ENCODE assay signal across 22 cellular contexts in the genomic region with DNA sequence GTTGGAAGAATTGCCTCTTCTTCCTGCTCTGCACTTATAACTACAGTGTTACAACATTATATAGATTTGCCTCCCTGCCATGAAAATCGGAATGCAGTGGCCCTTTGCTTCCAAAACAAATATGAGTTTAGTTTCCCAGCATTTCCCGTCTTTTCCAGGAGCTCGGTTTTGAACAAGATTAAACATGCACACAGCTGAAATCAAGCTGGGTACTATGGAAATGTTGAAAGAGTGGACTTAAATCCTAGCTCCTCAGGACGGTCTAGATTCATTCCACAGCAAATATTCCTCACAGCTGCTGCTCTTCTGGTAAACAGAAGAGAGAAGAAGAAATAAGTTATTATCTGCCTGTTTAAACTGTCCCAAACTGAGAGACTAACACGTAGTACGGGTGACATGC.
DNase-seq lines count a peak whose midpoint lies in the region; ATAC-seq and TF ChIP-seq lines count a peak whose summit lies in the region.
"Had no signal": no experiment of that assay in that cellular context is flagged by ENCODE, and none has a peak within 500 bp of the region (broad histone marks: within the 10 kb centered on the region; RNA-seq: fewer than 3 reads in every experiment).

No MANE protein-coding gene starts in this region.

- H2BK120ac ChIP-seq in IMR-90 (ENCODE audit: low read depth, low read length) = no peak overlapping the region

- no CpG with 5 or more reads among the region's 6 CpGs for WGBS in IMR-90 (ENCODE audit: extremely low coverage in 2 of 2, insufficient read length in 1 of 2), 2 experiments

- H3K9me3 Mint-ChIP-seq in immature natural killer cell = no peaks in the 10 kb centered on the region
- H3K9me3 Mint-ChIP-seq in WTC11 = peaks cover 9% of the 10 kb centered on the region
- H3K9me3 Mint-ChIP-seq: activated naive CD4-positive, alpha-beta T cell treated with anti-CD3 and anti-CD28 coated beads for 36 hours; CD8-positive, alpha-beta memory T cell had no signal

- H3K23ac ChIP-seq in IMR-90 (ENCODE audit: low read depth, low read length) = no peak overlapping the region

- DNase-seq in IMR-90 (no peak), choroid plexus epithelial cell (ENCODE audit: low read depth) (peak; percentile 39), immature natural killer cell (no peak), thoracic aorta (ENCODE audit: low spot score) (no peak), DMS53 treated with DMSO at 0.1 percent for 48 hours (lab: John Stamatoyannopoulos, UW; ENCODE audit: unreplicated experiment) (no peak), WTC11 (ENCODE audit: low spot score) (no peak)
- DNase-seq: activated naive CD4-positive, alpha-beta T cell treated with anti-CD3 and anti-CD28 coated beads for 36 hours; activated T-cell treated with anti-CD3 and anti-CD28 coated beads, Interleukin-2, amount 50 U/mL, for 48 hours; CD8-positive, alpha-beta memory T cell; central memory CD4-positive, alpha-beta T cell; DMS53; H7; heart right ventricle; NCI-H1105 treated with DMSO at 0.1 percent for 48 hours; NCI-H2081 treated with DMSO at 0.1 percent for 48 hours; retina; RPMI8226; stimulated activated CD4-positive, alpha-beta T cell treated with anti-CD3 and anti-CD28 coated beads, Interleukin-15, amount 100 ng/mL, for 24 hours; testis had no signal

- no peak overlapping the region for H3K4me3 ChIP-seq in IMR-90 (ENCODE audit: insufficient read depth, low read depth, low read length)
- H3K4me3 ChIP-seq in choroid plexus epithelial cell (ENCODE audit: low read depth, low read length) = no peak overlapping the region
- H3K4me3 ChIP-seq in thoracic aorta = peak overlapping the region; percentile 24
- H3K4me3 ChIP-seq: heart right ventricle, testis had no signal

- intact Hi-C loops in IMR-90 (cut with micrococcal nuclease) = loop anchor here (5.0 kb wide), 1 partner anchor 40 kb away; no protein-coding TSS in a partner anchor

- peak overlapping the region; percentile 35; the same call in 1 of the 2 replicates for H3K18ac ChIP-seq in IMR-90 (ENCODE audit: low read depth, low read length)

- no peak overlapping the region for H2AFZ ChIP-seq in IMR-90 (replicated peaks; ENCODE audit: low read length, poor library complexity)

- TF ChIP-seq RAD21 in IMR-90 (IDR thresholded peaks at IDR 0.05; ENCODE audit: low read length) = no peak

- H3K4me2 ChIP-seq in IMR-90 (ENCODE audit: low read depth, low read length) = peak overlapping the region; percentile 59; the same call in 1 of the 2 replicates

- H2AK9ac ChIP-seq in IMR-90 (replicated peaks; ENCODE audit: low read depth, low read length, poor library complexity) = no peak overlapping the region

- H2BK5ac ChIP-seq in IMR-90 (ENCODE audit: low read depth, low read length, poor library complexity, severe bottlenecking) = no peak overlapping the region

- no peak overlapping the region for H4K91ac ChIP-seq in IMR-90 (ENCODE audit: insufficient read depth, low read depth, low read length)

- H3K27ac Mint-ChIP-seq in immature natural killer cell (peak overlapping the region; percentile 60 to 93 (median 81)), WTC11 (no peak overlapping the region)
- H3K27ac Mint-ChIP-seq: activated naive CD4-positive, alpha-beta T cell treated with anti-CD3 and anti-CD28 coated beads for 36 hours had no signal

- no peak for TF ChIP-seq CTCF in IMR-90 (conservative IDR thresholded peaks at IDR 0.05; ENCODE audit: low read depth, low read length)
- TF ChIP-seq CTCF in choroid plexus epithelial cell (conservative IDR thresholded peaks at IDR 0.05; ENCODE audit: low read depth, low read length) = no peak
- TF ChIP-seq CTCF in thoracic aorta (IDR thresholded peaks at IDR 0.05) = no peak
- TF ChIP-seq CTCF in WTC11 (IDR thresholded peaks at IDR 0.05) = no peak

- no TSS peak for BruUV-seq in IMR-90 (replicated peaks; lab: Mats Ljungman, UMichigan)

- no peak overlapping the region; the same call in 1 of the 2 replicates for H3K14ac ChIP-seq in IMR-90 (replicated peaks; ENCODE audit: low read depth, low read length)

- H2BK15ac ChIP-seq in IMR-90 (ENCODE audit: low read depth, low read length) = no peak overlapping the region

- no peak overlapping the region for H4K8ac ChIP-seq in IMR-90 (ENCODE audit: low read depth in 2 of 2, low read length in 2 of 2)

- peaks cover 0 to 2% (median 0%) of the 10 kb centered on the region in 3 donors for H3K27me3 Mint-ChIP-seq in immature natural killer cell (ENCODE audit: low read depth in 3 of 3)
- no peaks in the 10 kb centered on the region for H3K27me3 Mint-ChIP-seq in WTC11 (ENCODE audit: low read depth)
- H3K27me3 Mint-ChIP-seq: CD8-positive, alpha-beta memory T cell had no signal

- no peaks in the 10 kb centered on the region for H3K36me3 ChIP-seq in IMR-90 (ENCODE audit: control insufficient read depth, insufficient read depth, low read length)
- H3K36me3 ChIP-seq in thoracic aorta = no peaks in the 10 kb centered on the region
- H3K36me3 ChIP-seq: heart right ventricle had no signal

- H3K36me3 Mint-ChIP-seq in immature natural killer cell (peaks cover 0 to 4% (median 0%) of the 10 kb centered on the region in 3 donors), WTC11 (peaks cover 5% of the 10 kb centered on the region)

- no peak for TF ChIP-seq POLR2A in IMR-90 (IDR thresholded peaks at IDR 0.05; ENCODE audit: low read depth, low read length)

- H3K27me3 ChIP-seq in IMR-90 (ENCODE audit: control insufficient read depth, insufficient read depth, low read length) (no peaks in the 10 kb centered on the region), thoracic aorta (replicated peaks; ENCODE audit: insufficient read depth) (no peaks in the 10 kb centered on the region)
- H3K27me3 ChIP-seq: heart right ventricle, testis had no signal

- CTCF ChIA-PET in IMR-90 (lab: Yijun Ruan, JAX) (interaction anchor here (0.6 to 1.1 kb wide), 2 partner anchors 17 to 173 kb away, joined by 3 read pairs; no protein-coding TSS in a partner anchor), WTC11 (lab: Charles Lee) (no interaction called here)

- H3K4me1 ChIP-seq in IMR-90 (ENCODE audit: control insufficient read depth, insufficient read depth, low read length) (no peaks in the 10 kb centered on the region), thoracic aorta (ENCODE audit: control insufficient read depth in 1 of 2, low read depth in 2 of 2) (peaks cover 21 to 71% of the 10 kb centered on the region in 2 donors)
- H3K4me1 ChIP-seq: testis had no signal

- H3K79me1 ChIP-seq in IMR-90 (ENCODE audit: low read depth in 1 of 2, low read length in 2 of 2) = no peaks in the 10 kb centered on the region

- H3K56ac ChIP-seq in IMR-90 (ENCODE audit: extremely low read depth, insufficient read depth, low read length) = no peak overlapping the region

- ATAC-seq in IMR-90 (ENCODE audit: low read depth) (no peak), thoracic aorta (ENCODE audit: insufficient number of reproducible peaks, low FRiP score, low read depth) (no peak), WTC11 (no peak), GM18861 (IDR thresholded peaks at IDR 0.05; ENCODE audit: unreplicated experiment) (no peak)
- ATAC-seq: activated CD4-positive, CD25-positive, alpha-beta regulatory T cell treated with anti-CD3 and anti-CD28 coated beads, Interleukin-2, amount 50 U/mL, for 24 hours; esophagus mucosa; heart right ventricle had no signal

- peaks cover 54 to 70% of the 10 kb centered on the region in 2 donors for H3K4me1 Mint-ChIP-seq in immature natural killer cell
- H3K4me1 Mint-ChIP-seq in WTC11 = peaks cover 26% of the 10 kb centered on the region

- H3K4ac ChIP-seq in IMR-90 (ENCODE audit: low read depth, low read length) = no peak overlapping the region

- H3K4me3 Mint-ChIP-seq in immature natural killer cell (peak overlapping the region in 1 of 5 donors; percentile 11), WTC11 (no peak overlapping the region)
- H3K4me3 Mint-ChIP-seq: activated naive CD4-positive, alpha-beta T cell treated with anti-CD3 and anti-CD28 coated beads for 36 hours had no signal

- H4K5ac ChIP-seq in IMR-90 (ENCODE audit: low read depth, low read length) = no peak overlapping the region

- no peak overlapping the region for H2BK20ac ChIP-seq in IMR-90 (ENCODE audit: low read depth, low read length)

- H3K9me1 ChIP-seq in IMR-90 (ENCODE audit: insufficient read depth, low read length) = no peaks in the 10 kb centered on the region

- POLR2A ChIA-PET in IMR-90 (lab: Charles Lee; ENCODE audit: unreplicated experiment) (no interaction called here), WTC11 (lab: Charles Lee) (no interaction called here)

- dilution Hi-C loops in IMR-90 (cut with HindIII; ENCODE audit: low sequenced_read_pairs, unreplicated experiment) = no loop called here

- in situ Hi-C loops in IMR-90 (cut with MboI; ENCODE audit: low sequenced_read_pairs) = no loop called here

- H4K20me1 ChIP-seq in IMR-90 (ENCODE audit: insufficient read depth, low read length) = no peaks in the 10 kb centered on the region

- H3K9me3 ChIP-seq in IMR-90 (ENCODE audit: control insufficient read depth, insufficient read depth, low read length) (peaks cover 3% of the 10 kb centered on the region; the same call in 1 of the 2 replicates), thoracic aorta (no peaks in the 10 kb centered on the region)
- H3K9me3 ChIP-seq: heart right ventricle, testis had no signal

- H3K27ac ChIP-seq in IMR-90 (ENCODE audit: insufficient read depth, low read length) = no peak overlapping the region
- H3K27ac ChIP-seq in thoracic aorta = peak overlapping the region; percentile 61 to 63
- H3K27ac ChIP-seq: heart right ventricle, testis had no signal

- no peak overlapping the region for H2AK5ac ChIP-seq in IMR-90 (ENCODE audit: low read depth, low read length)

- no peak overlapping the region for H3K9ac ChIP-seq in IMR-90 (ENCODE audit: low read depth, low read length)

TF ChIP-seq in IMR-90, 13 proteins besides CTCF, POLR2A, EP300 and RAD21:
- TF ChIP-seq CEBPB (IDR thresholded peaks at IDR 0.05; ENCODE audit: low read depth, low read length) (no peak), MAFK (IDR thresholded peaks at IDR 0.05; ENCODE audit: low read depth, low read length) (no peak), MXI1 (IDR thresholded peaks at IDR 0.05; ENCODE audit: borderline replicate concordance, low read depth, low read length) (no peak), NFE2L2 (IDR thresholded peaks at IDR 0.05; ENCODE audit: low read depth, low read length) (no peak)

TF ChIP-seq in WTC11, 78 proteins besides CTCF, POLR2A, EP300 and RAD21 (continues in another document):
- TF ChIP-seq RELA (CRISPR knock-in tag; IDR thresholded peaks at IDR 0.05; ENCODE audit: borderline replicate concordance) = no peak
- no peak for TF ChIP-seq MYBL2 (CRISPR knock-in tag; IDR thresholded peaks at IDR 0.05)
- TF ChIP-seq, protein P1, sequence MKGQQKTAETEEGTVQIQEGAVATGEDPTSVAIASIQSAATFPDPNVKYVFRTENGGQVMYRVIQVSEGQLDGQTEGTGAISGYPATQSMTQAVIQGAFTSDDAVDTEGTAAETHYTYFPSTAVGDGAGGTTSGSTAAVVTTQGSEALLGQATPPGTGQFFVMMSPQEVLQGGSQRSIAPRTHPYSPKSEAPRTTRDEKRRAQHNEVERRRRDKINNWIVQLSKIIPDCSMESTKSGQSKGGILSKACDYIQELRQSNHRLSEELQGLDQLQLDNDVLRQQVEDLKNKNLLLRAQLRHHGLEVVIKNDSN (CRISPR knock-in tag; IDR thresholded peaks at IDR 0.05) = no peak
- TF ChIP-seq JAZF1 (CRISPR knock-in tag; IDR thresholded peaks at IDR 0.05) = no peak
